ENCODE assay signal across 8 cellular contexts in genomic region chr11:58567889-58568512, GRCh38. TPM values are rescaled to one million over a fixed set of nuclear protein-coding genes. Genes with fewer than 3 reads are reported as not detected.
DNase-seq lines count a peak whose midpoint lies in the region; ATAC-seq and TF ChIP-seq lines count a peak whose summit lies in the region.

No MANE protein-coding gene starts in this region.

- H3K4me2 ChIP-seq in IMR-90 (ENCODE audit: low read depth, low read length) (no peak overlapping the region), SK-N-SH (no peak overlapping the region)

- H4K8ac ChIP-seq in IMR-90 (ENCODE audit: low read depth in 2 of 2, low read length in 2 of 2), result no peak overlapping the region

- H3K56ac ChIP-seq in IMR-90 (ENCODE audit: extremely low read depth, insufficient read depth, low read length), result no peak overlapping the region

- peak; percentile 64 for TF ChIP-seq CTCF in GM10248 (IDR thresholded peaks at IDR 0.05; ENCODE audit: control extremely low read depth, extremely low read depth, low read depth, missing control alignments)
- TF ChIP-seq CTCF in IMR-90 (conservative IDR thresholded peaks at IDR 0.05; ENCODE audit: low read depth, low read length), result peak; percentile 80
- TF ChIP-seq CTCF in SK-N-SH (IDR thresholded peaks at IDR 0.05), result peak; percentile 80
- TF ChIP-seq CTCF in right atrium auricular region (IDR thresholded peaks at IDR 0.05), result peak; percentile 57 to 81

- H2BK20ac ChIP-seq in IMR-90 (ENCODE audit: low read depth, low read length), result no peak overlapping the region

- TF ChIP-seq RAD21 in IMR-90 (IDR thresholded peaks at IDR 0.05; ENCODE audit: low read length), result peak; percentile 61
- TF ChIP-seq RAD21 in SK-N-SH (IDR thresholded peaks at IDR 0.05; ENCODE audit: low read length), result peak; percentile 45

- DNase-seq in GM10248 (ENCODE audit: extremely low spot score), result peak; percentile 45
- DNase-seq in IMR-90, result peak; percentile 54
- DNase-seq in SK-N-SH, result peak; percentile 52
- peak; percentile 78 for DNase-seq in activated naive CD4-positive, alpha-beta T cell treated with anti-CD3 and anti-CD28 coated beads, Interleukin-2, amount 50 U/mL, for 16 hours
- no peak for DNase-seq in right atrium auricular region (ENCODE audit: low spot score)
- peak; percentile 55 to 74 (median 61) for DNase-seq in stimulated activated CD4-positive, alpha-beta T cell treated with anti-CD3 and anti-CD28 coated beads, Interleukin-12 subunit alpha, Interleukin-12 subunit beta, amount 100 ng/mL, for 48 hours (ENCODE audit: low read depth in 2 of 3, low spot score in 1 of 3)
- DNase-seq in SHP77 treated with DMSO at 0.1 percent for 48 hours (lab: John Stamatoyannopoulos, UW), result no peak

- H3K23ac ChIP-seq in IMR-90 (ENCODE audit: low read depth, low read length), result no peak overlapping the region

- no peak overlapping the region for H2AK5ac ChIP-seq in IMR-90 (ENCODE audit: low read depth, low read length)

- H3K9ac ChIP-seq in IMR-90 (ENCODE audit: low read depth, low read length), result no peak overlapping the region
- no peak overlapping the region for H3K9ac ChIP-seq in SK-N-SH

- H3K9me3 ChIP-seq in IMR-90 (ENCODE audit: control insufficient read depth, insufficient read depth, low read length), result no peaks in the 10 kb centered on the region
- no peaks in the 10 kb centered on the region for H3K9me3 ChIP-seq in SK-N-SH
- H3K9me3 ChIP-seq in right atrium auricular region, result no peaks in the 10 kb centered on the region

- H3K36me3 ChIP-seq in IMR-90 (ENCODE audit: control insufficient read depth, insufficient read depth, low read length) (0 out of 2 replicates have a peak, but pooled peaks cover 2% of the 10 kb centered on the region), SK-N-SH (replicated peaks in 1 of 2; ENCODE audit: control insufficient read depth in 1 of 2, insufficient read depth in 2 of 2, low read length in 1 of 2) (peaks cover 5 to 33% of the 10 kb centered on the region in 2 experiments), right atrium auricular region (peaks cover 28% of the 10 kb centered on the region)

- no peak overlapping the region for H4K91ac ChIP-seq in IMR-90 (ENCODE audit: insufficient read depth, low read depth, low read length)

- TF ChIP-seq EP300 in SK-N-SH (IDR thresholded peaks at IDR 0.05; ENCODE audit: borderline replicate concordance in 1 of 2, low read depth in 1 of 2, low read length in 1 of 2), result no peak

- BruUV-seq in IMR-90 (replicated peaks; lab: Mats Ljungman, UMichigan), result no TSS peak

- no peak overlapping the region for H3K18ac ChIP-seq in IMR-90 (ENCODE audit: low read depth, low read length)

- H4K20me1 ChIP-seq in IMR-90 (ENCODE audit: insufficient read depth, low read length), result no peaks in the 10 kb centered on the region
- H4K20me1 ChIP-seq in SK-N-SH (ENCODE audit: insufficient read depth), result no peaks in the 10 kb centered on the region

- H2BK15ac ChIP-seq in IMR-90 (ENCODE audit: low read depth, low read length), result no peak overlapping the region

- ATAC-seq in GM21619 (IDR thresholded peaks at IDR 0.05; ENCODE audit: unreplicated experiment) (peak; percentile 92), IMR-90 (ENCODE audit: low read depth) (peak; percentile 97)

- no peaks in the 10 kb centered on the region; the same call in 1 of the 2 replicates for H3K9me1 ChIP-seq in IMR-90 (ENCODE audit: insufficient read depth, low read length)

- no peaks in the 10 kb centered on the region for H3K9me2 ChIP-seq in SK-N-SH

- no peaks in the 10 kb centered on the region for H3K27me3 ChIP-seq in IMR-90 (ENCODE audit: control insufficient read depth, insufficient read depth, low read length)
- no peaks in the 10 kb centered on the region for H3K27me3 ChIP-seq in SK-N-SH (ENCODE audit: insufficient read depth)
- H3K27me3 ChIP-seq in right atrium auricular region, result no peaks in the 10 kb centered on the region

- CTCF ChIA-PET in GM10248 (lab: Yijun Ruan, JAX) (interaction anchor here (0.6 to 4.8 kb wide), 59 partner anchors 9 to 1110 kb away, joined by 3 to 49 read pairs (median 4); partner anchors contain the start of genes CNTF, FAM111A, LPXN and OR5B21), IMR-90 (lab: Yijun Ruan, JAX) (interaction anchor here (0.6 to 2.2 kb wide), 13 partner anchors 9 to 778 kb away, joined by 3 to 16 read pairs (median 6); no protein-coding TSS in a partner anchor), SK-N-SH (lab: Yijun Ruan, JAX) (interaction anchor here (0.6 to 3.6 kb wide), 27 partner anchors 9 to 1944 kb away, joined by 3 to 33 read pairs (median 3); partner anchors contain the start of genes LPXN and ZFP91)

- in situ Hi-C loops in IMR-90 (cut with MboI; ENCODE audit: low sequenced_read_pairs), result no loop called here

- H3K27ac ChIP-seq in IMR-90 (ENCODE audit: insufficient read depth, low read length), result no peak overlapping the region
- no peak overlapping the region for H3K27ac ChIP-seq in SK-N-SH (ENCODE audit: low read depth in 2 of 2, low read length in 1 of 2)
- no peak overlapping the region for H3K27ac ChIP-seq in right atrium auricular region

- H3K4ac ChIP-seq in IMR-90 (ENCODE audit: low read depth, low read length), result no peak overlapping the region

- no peak overlapping the region for H4K5ac ChIP-seq in IMR-90 (ENCODE audit: low read depth, low read length)

- H3F3A ChIP-seq in SK-N-SH (replicated peaks; ENCODE audit: insufficient read depth), result peaks cover 4% of the 10 kb centered on the region

- H3K14ac ChIP-seq in IMR-90 (replicated peaks; ENCODE audit: low read depth, low read length), result no peak overlapping the region

- H2BK120ac ChIP-seq in IMR-90 (ENCODE audit: low read depth, low read length), result no peak overlapping the region

- no peak overlapping the region for H2AK9ac ChIP-seq in IMR-90 (replicated peaks; ENCODE audit: low read depth, low read length, poor library complexity)

- H3K79me2 ChIP-seq in SK-N-SH (ENCODE audit: insufficient read depth), result peaks cover 3% of the 10 kb centered on the region; the same call in 1 of the 2 replicates

- no peak overlapping the region for H2BK5ac ChIP-seq in IMR-90 (ENCODE audit: low read depth, low read length, poor library complexity, severe bottlenecking)

- POLR2A ChIA-PET in GM10248 (lab: Yijun Ruan, JAX), result interaction anchor here (0.5 to 2.1 kb wide), 2 partner anchors 9 to 10 kb away, joined by 4 to 11 read pairs; no protein-coding TSS in a partner anchor
- POLR2A ChIA-PET in IMR-90 (lab: Charles Lee; ENCODE audit: unreplicated experiment), result no interaction called here
- POLR2A ChIA-PET in SK-N-SH (lab: Yijun Ruan, JAX), result interaction anchor here (1.0 kb wide), 1 partner anchor 9 kb away, joined by 3 read pairs; no protein-coding TSS in a partner anchor

- TF ChIP-seq POLR2A in IMR-90 (IDR thresholded peaks at IDR 0.05; ENCODE audit: low read depth, low read length), result no peak

- intact Hi-C loops in IMR-90 (cut with micrococcal nuclease), result no loop called here

- WGBS in IMR-90 (ENCODE audit: extremely low coverage in 2 of 2, insufficient read length in 1 of 2), 2 experiments, result no CpG with 5 or more reads among the region's 4 CpGs
- WGBS in SK-N-SH (ENCODE audit: low lambda C conversion rate), result 75% methylated on average over 4 of the region's 4 CpGs

- H2AFZ ChIP-seq in IMR-90 (replicated peaks; ENCODE audit: low read length, poor library complexity), result no peak overlapping the region
- H2AFZ ChIP-seq in SK-N-SH (ENCODE audit: low read depth), result no peak overlapping the region

- H3K4me1 ChIP-seq in IMR-90 (ENCODE audit: control insufficient read depth, insufficient read depth, low read length) (peaks cover 2% of the 10 kb centered on the region), SK-N-SH (ENCODE audit: control insufficient read depth in 1 of 2, insufficient read depth in 2 of 2, low read depth in 1 of 2, low read length in 1 of 2) (peaks cover 0 to 4% of the 10 kb centered on the region in 2 experiments; a peak in 1 of 4 replicates), right atrium auricular region (no peaks in the 10 kb centered on the region)

- H3K79me1 ChIP-seq in IMR-90 (ENCODE audit: low read depth in 1 of 2, low read length in 2 of 2), result peaks cover 0 to 4% of the 10 kb centered on the region in 2 experiments; a peak in 3 of 4 replicates

- no peak overlapping the region for H3K4me3 ChIP-seq in IMR-90 (ENCODE audit: insufficient read depth, low read depth, low read length)
- H3K4me3 ChIP-seq in SK-N-SH (ENCODE audit: low read depth in 2 of 2, low read length in 1 of 2), result no peak overlapping the region
- no peak overlapping the region for H3K4me3 ChIP-seq in right atrium auricular region

- dilution Hi-C loops in IMR-90 (cut with HindIII; ENCODE audit: low sequenced_read_pairs, unreplicated experiment), result no loop called here

TF ChIP-seq in IMR-90, 13 proteins besides CTCF, POLR2A, EP300 and RAD21 (continues in another document):
- TF ChIP-seq RCOR1 (IDR thresholded peaks at IDR 0.05; ENCODE audit: insufficient replicate concordance, low read length) (no peak), CHD1 (IDR thresholded peaks at IDR 0.05; ENCODE audit: low read depth, low read length) (no peak)

TF ChIP-seq in SK-N-SH, 30 proteins besides CTCF, POLR2A, EP300 and RAD21 (continues in another document):
- TF ChIP-seq FOSL2 (IDR thresholded peaks at IDR 0.05; ENCODE audit: borderline replicate concordance, low read depth), result no peak

RNA-seq across cellular contexts. Expression of gene LPXN, which starts 7.7 kb away (rescaled TPM):
- total RNA-seq in IMR-90 (2012; rRNA removed) (11.9 and 13.4 TPM in 2 replicates), right atrium auricular region (1 to 10 TPM; 2.8 to 5.5 TPM)
- polyA plus RNA-seq in IMR-90 (2012; rRNA removed) (15.2 and 15.7 TPM in 2 replicates), SK-N-SH (2012; rRNA removed) (4.4 and 6.6 TPM in 2 replicates)
- polyA plus RNA-seq in IMR-90 (2012; cell fraction: cytosol; rRNA removed), result 6.9 and 10.3 TPM in 2 replicates
- polyA plus RNA-seq in IMR-90 (2012; cell fraction: nucleus; rRNA removed; ENCODE audit: low replicate concordance), result 8.6 and 12.5 TPM in 2 replicates
- polyA plus RNA-seq in SK-N-SH (2012; cell fraction: cytosol; rRNA removed), result 4.4 and 4.6 TPM in 2 replicates
- polyA plus RNA-seq in SK-N-SH (2012; cell fraction: nucleus; rRNA removed), result 10.1 and 14.1 TPM in 2 replicates

RNA-seq across cellular contexts. Expression of gene ZFP91, which starts 10.9 kb away (rescaled TPM):
- total RNA-seq in IMR-90 (2012; rRNA removed) (25.3 and 43.0 TPM in 2 replicates), right atrium auricular region (10 to 100 TPM; 50.5 to 52.4 TPM)
- polyA plus RNA-seq in IMR-90 (2012; rRNA removed) (18.1 and 20.7 TPM in 2 replicates), SK-N-SH (2012; rRNA removed) (12.2 and 15.7 TPM in 2 replicates)
- polyA plus RNA-seq in IMR-90 (2012; cell fraction: cytosol; rRNA removed), result 3.4 and 5.3 TPM in 2 replicates
- polyA plus RNA-seq in IMR-90 (2012; cell fraction: nucleus; rRNA removed; ENCODE audit: low replicate concordance), result 2.9 and 18.9 TPM in 2 replicates
- 17.3 and 21.2 TPM in 2 replicates for polyA plus RNA-seq in SK-N-SH (2012; cell fraction: cytosol; rRNA removed)
- 9.7 and 15.8 TPM in 2 replicates for polyA plus RNA-seq in SK-N-SH (2012; cell fraction: nucleus; rRNA removed)

RNA-seq across cellular contexts. Expression of gene CNTF, which starts 54.5 kb away (rescaled TPM):
- total RNA-seq in IMR-90 (2012; rRNA removed), result 2.3 and 3.3 TPM in 2 replicates
- 1.1 and 1.2 TPM in 2 replicates for polyA plus RNA-seq in IMR-90 (2012; rRNA removed)
- 0.08 and 0.39 TPM in 2 replicates for polyA plus RNA-seq in IMR-90 (2012; cell fraction: cytosol; rRNA removed)
- 0.91 and 5.2 TPM in 2 replicates for polyA plus RNA-seq in IMR-90 (2012; cell fraction: nucleus; rRNA removed; ENCODE audit: low replicate concordance)
- 0.87 and 1.4 TPM in 2 replicates for polyA plus RNA-seq in SK-N-SH (2012; rRNA removed)
- polyA plus RNA-seq in SK-N-SH (2012; cell fraction: cytosol; rRNA removed), result 0.66 and 0.67 TPM in 2 replicates
- 1.2 and 3.4 TPM in 2 replicates for polyA plus RNA-seq in SK-N-SH (2012; cell fraction: nucleus; rRNA removed)
- 1 to 10 TPM in 1 of 2 donors, under 1 TPM in 1; 0.30 to 1.6 TPM for total RNA-seq in right atrium auricular region

Comparison
In these comparisons a context has a peak if more than half of its experiments do, and no peak if none do; other contexts are left out.
1. DNase-seq: peak in GM10248 (single experiment), IMR-90 (single experiment), SK-N-SH (single experiment), activated naive CD4-positive, alpha-beta T cell treated with anti-CD3 and anti-CD28 coated beads, Interleukin-2, amount 50 U/mL, for 16 hours (single experiment) and stimulated activated CD4-positive, alpha-beta T cell treated with anti-CD3 and anti-CD28 coated beads, Interleukin-12 subunit alpha, Interleukin-12 subunit beta, amount 100 ng/mL, for 48 hours (3 of 3); none in right atrium auricular region (single experiment) and SHP77 treated with DMSO at 0.1 percent for 48 hours (single experiment).
2. Peak in every context shown above with its lines, with median percentiles within 50 percentile points of each other: CTCF ChIP-seq.